Comparison of ENCODE assay signal across 11 cellular contexts in genomic region chr9:34463098-34463900, GRCh38. TPM values are rescaled to one million over a fixed set of nuclear protein-coding genes. Genes with fewer than 3 reads are reported as not detected.
A peak's percentile ranks its signal among the peaks of the same experiment; 100 is the strongest.
DNase-seq lines count a peak whose midpoint lies in the region; ATAC-seq, FAIRE-seq and TF ChIP-seq lines count a peak whose summit lies in the region.
"Had no signal": no experiment of that assay in that cellular context is flagged by ENCODE, and none has a peak within 500 bp of the region (broad histone marks: within the 10 kb centered on the region; RNA-seq: fewer than 3 reads in every experiment).

No MANE protein-coding gene starts in this region.

- H3K9me2 ChIP-seq in HCT116 (ENCODE audit: insufficient read depth), result no peaks in the 10 kb centered on the region

- peaks cover 13% of the 10 kb centered on the region; the same call in 2 of the 3 replicates for H3K4me1 ChIP-seq in A549
- H3K4me1 ChIP-seq in HCT116 (ENCODE audit: control insufficient read depth in 1 of 2, insufficient read depth in 2 of 2, low read length in 2 of 2), result peaks cover 11 to 30% of the 10 kb centered on the region in 2 experiments
- peaks cover 5% of the 10 kb centered on the region for H3K4me1 ChIP-seq in CD4-positive, alpha-beta memory T cell (ENCODE audit: insufficient read depth, low read length)

- ATAC-seq in A549 (peak; percentile 51 to 54; a peak in 3 of 6 replicates), HCT116 (peak; percentile 58), GM21526 (IDR thresholded peaks at IDR 0.05; ENCODE audit: low FRiP score, unreplicated experiment) (no peak)
- peak; percentile 82 to 86 for ATAC-seq in activated T-cell treated with anti-CD3 and anti-CD28 coated beads, Interleukin-2, amount 50 U/mL, for 4 hours
- ATAC-seq: WTC11 had no signal

- TF ChIP-seq RAD21 in A549 (conservative IDR thresholded peaks at IDR 0.05 in 1 of 2, IDR thresholded peaks at IDR 0.05 in 1 of 2), result no peak
- TF ChIP-seq RAD21 in HCT116 (IDR thresholded peaks at IDR 0.05; ENCODE audit: low read depth), result no peak

- RAD21 ChIA-PET in HCT116 (lab: Charles Lee; ENCODE audit: low non-redundant PET in 1 of 2, low total read pairs in 2 of 2, uncharacterized antibody in 2 of 2, unreplicated experiment in 2 of 2), result no interaction called here

- H3K27ac ChIP-seq in A549, result no peak overlapping the region
- H3K27ac ChIP-seq in HCT116 (ENCODE audit: low read depth, low read length), result no peak overlapping the region
- H3K27ac ChIP-seq in CD4-positive, alpha-beta memory T cell (ENCODE audit: low read depth, low read length), result no peak overlapping the region

- CTCF ChIA-PET in A549 (lab: Yijun Ruan, JAX) (interaction anchor here (0.7 to 2.2 kb wide), 11 partner anchors 9 to 171 kb away, joined by 3 to 14 read pairs (median 4); no protein-coding TSS in a partner anchor), HCT116 (lab: Charles Lee) (interaction anchor here (1.6 kb wide), 1 partner anchor 24 kb away, joined by 5 read pairs; no protein-coding TSS in a partner anchor)
- CTCF ChIA-PET in CD4-positive, alpha-beta memory T cell (lab: Charles Lee; ENCODE audit: partially characterized antibody), result interaction anchor here (0.8 to 1.2 kb wide), 4 partner anchors 32 to 175 kb away, joined by 3 to 4 read pairs (median 3); partner anchors contain the start of gene SIGMAR1

- no peaks in the 10 kb centered on the region for H4K20me1 ChIP-seq in HCT116 (ENCODE audit: insufficient read depth)

- H3K9me3 Mint-ChIP-seq in activated T-cell treated with anti-CD3 and anti-CD28 coated beads, Interleukin-2, amount 50 U/mL, for 4 hours, result no peaks in the 10 kb centered on the region
- H3K9me3 Mint-ChIP-seq in CD4-positive, alpha-beta memory T cell, result no peaks in the 10 kb centered on the region
- H3K9me3 Mint-ChIP-seq: WTC11 had no signal

- FAIRE-seq in A549 (lab: Jason Lieb, UNC) (no peak), islet of Langerhans (lab: Jason Lieb, UNC) (peak; percentile 83)

- no peaks in the 10 kb centered on the region for H3K36me3 Mint-ChIP-seq in activated T-cell treated with anti-CD3 and anti-CD28 coated beads, Interleukin-2, amount 50 U/mL, for 4 hours (ENCODE audit: insufficient read depth)
- H3K36me3 Mint-ChIP-seq in CD4-positive, alpha-beta memory T cell, result peaks cover 0 to 2% of the 10 kb centered on the region in 2 donors
- H3K36me3 Mint-ChIP-seq: WTC11 had no signal

- H3K4me3 ChIP-seq in A549 (no peak overlapping the region), HCT116 (replicated peaks in 1 of 2; ENCODE audit: low read depth in 1 of 2, low read length in 2 of 2) (no peak overlapping the region)
- H3K4me3 ChIP-seq in CD4-positive, alpha-beta memory T cell (ENCODE audit: low read length in 2 of 2), result no peak overlapping the region

- no peak overlapping the region for H3K27ac Mint-ChIP-seq in CD4-positive, alpha-beta memory T cell
- H3K27ac Mint-ChIP-seq: WTC11 had no signal

- POLR2A ChIA-PET in A549 (lab: Yijun Ruan, JAX), result no interaction called here
- POLR2A ChIA-PET in HCT116 (lab: Charles Lee), result no interaction called here
- POLR2A ChIA-PET in CD4-positive, alpha-beta memory T cell (lab: Charles Lee; ENCODE audit: partially characterized antibody), result no interaction called here

- H3K27me3 ChIP-seq in HCT116 (ENCODE audit: insufficient read depth, low read length), result no peaks in the 10 kb centered on the region
- no peaks in the 10 kb centered on the region for H3K27me3 ChIP-seq in CD4-positive, alpha-beta memory T cell (ENCODE audit: insufficient read depth, low read length)

- DNase-seq in A549 (ENCODE audit: low read depth in 1 of 2, low spot score in 1 of 2), result peak; percentile 11 to 18
- peak; percentile 37 for DNase-seq in HCT116 (ENCODE audit: low read depth, low spot score)
- DNase-seq in activated T-cell treated with anti-CD3 and anti-CD28 coated beads, Interleukin-2, amount 50 U/mL, for 4 hours, result no peak
- no peak for DNase-seq in GOT3 (lab: John Stamatoyannopoulos, UW)
- DNase-seq in CD4-positive, alpha-beta memory T cell, result no peak
- DNase-seq in NCI-H1694 (lab: John Stamatoyannopoulos, UW), result no peak
- DNase-seq: NCI-H2029 had no signal

- no peaks in the 10 kb centered on the region for H3K36me3 ChIP-seq in HCT116 (ENCODE audit: control insufficient read depth in 1 of 2, insufficient read depth in 2 of 2, low read length in 2 of 2)
- no peaks in the 10 kb centered on the region for H3K36me3 ChIP-seq in CD4-positive, alpha-beta memory T cell (ENCODE audit: insufficient read depth, low read length)

- peaks cover 9% of the 10 kb centered on the region for H3K4me1 Mint-ChIP-seq in activated T-cell treated with anti-CD3 and anti-CD28 coated beads, Interleukin-2, amount 50 U/mL, for 4 hours (ENCODE audit: low read depth)
- peaks cover 4 to 10% (median 7%) of the 10 kb centered on the region in 4 donors for H3K4me1 Mint-ChIP-seq in CD4-positive, alpha-beta memory T cell

- H3K9me3 ChIP-seq in A549 (no peaks in the 10 kb centered on the region), HCT116 (ENCODE audit: control insufficient read depth in 1 of 2, insufficient read depth in 1 of 2, low read depth in 1 of 2, low read length in 2 of 2) (no peaks in the 10 kb centered on the region)
- H3K9me3 ChIP-seq in CD4-positive, alpha-beta memory T cell (ENCODE audit: control insufficient read depth in 1 of 2, low read length in 2 of 2), result no peaks in the 10 kb centered on the region

- H3K79me2 ChIP-seq in HCT116 (ENCODE audit: insufficient read depth, low read length), result no peaks in the 10 kb centered on the region

- no TSS peak for BruUV-seq in HCT116 (replicated peaks; lab: Mats Ljungman, UMichigan)

- TF ChIP-seq CTCF in A549 (IDR thresholded peaks at IDR 0.05) (no peak), HCT116 (IDR thresholded peaks at IDR 0.05 in 2 of 3, conservative IDR thresholded peaks at IDR 0.05 in 1 of 3; ENCODE audit: borderline replicate concordance in 1 of 3, insufficient read depth in 1 of 3, low read depth in 2 of 3, low read length in 2 of 3) (no peak)

- 33% methylated on average over 5 of the region's 5 CpGs for WGBS in A549 (ENCODE audit: missing lambda C conversion rate)

- no peak for TF ChIP-seq EP300 in A549 (IDR thresholded peaks at IDR 0.05)

- no peak overlapping the region for H2AFZ ChIP-seq in HCT116 (ENCODE audit: low read depth, low read length, poor library complexity, severe bottlenecking)

- no peak for TF ChIP-seq POLR2A in A549 (IDR thresholded peaks at IDR 0.05; ENCODE audit: low read length)
- no peak for TF ChIP-seq POLR2A in HCT116 (IDR thresholded peaks at IDR 0.05; ENCODE audit: borderline replicate concordance, extremely low read depth, insufficient read depth, insufficient read length)

- H3K27me3 Mint-ChIP-seq in activated T-cell treated with anti-CD3 and anti-CD28 coated beads, Interleukin-2, amount 50 U/mL, for 4 hours (ENCODE audit: low read depth), result no peaks in the 10 kb centered on the region
- H3K27me3 Mint-ChIP-seq in CD4-positive, alpha-beta memory T cell, result peaks cover 4 to 9% of the 10 kb centered on the region in 2 donors

- H3K4me2 ChIP-seq in A549, result peak overlapping the region; percentile 25; the same call in 1 of the 3 replicates
- H3K4me2 ChIP-seq in HCT116 (ENCODE audit: low read length), result peak overlapping the region; percentile 45

- H3K4me3 Mint-ChIP-seq in activated T-cell treated with anti-CD3 and anti-CD28 coated beads, Interleukin-2, amount 50 U/mL, for 4 hours, result no peak overlapping the region
- no peak overlapping the region for H3K4me3 Mint-ChIP-seq in CD4-positive, alpha-beta memory T cell
- H3K4me3 Mint-ChIP-seq: WTC11 had no signal

- H3K9ac ChIP-seq in HCT116 (ENCODE audit: low read length), result no peak overlapping the region

- intact Hi-C loops in HCT116 (cut with micrococcal nuclease), result no loop called here
- intact Hi-C loops in CD4-positive, alpha-beta memory T cell (cut with micrococcal nuclease), result no loop called here

TF ChIP-seq in HCT116, 20 proteins besides CTCF, POLR2A, EP300 and RAD21 (continues in another document):
- no peak for TF ChIP-seq YY1 (IDR thresholded peaks at IDR 0.05; ENCODE audit: extremely low read depth, insufficient replicate concordance, low read depth, low read length)
- TF ChIP-seq FOSL1 (IDR thresholded peaks at IDR 0.05; ENCODE audit: low read depth), result peak; percentile 55; the same call in 1 of the 2 replicates
- no peak for TF ChIP-seq EZH2 (IDR thresholded peaks at IDR 0.05)
- TF ChIP-seq JUND (IDR thresholded peaks at IDR 0.05), result peak; percentile 47

RNA-seq across cellular contexts. Expression of gene DNAI1, which starts 4.7 kb away (rescaled TPM):
- polyA plus RNA-seq in A549 (2011; rRNA removed) (0.16 and 0.27 TPM in 2 replicates), A549 (2017; fragmentation: RNase III; extraction: RNeasy Plus Mini Kit Qiagen cat#74134 plus additional on column Dnase treatment) (0.34 to 0.50 TPM (median 0.40 TPM) in 3 replicates)
- 0.07 and 0.08 TPM in 2 replicates for polyA plus RNA-seq in A549 (2012; cell fraction: cytosol; rRNA removed)
- polyA plus RNA-seq in A549 (2012; cell fraction: nucleus; rRNA removed), result 0.33 and 0.47 TPM in 2 replicates
- 0.62 and 0.63 TPM in 2 replicates for polyA minus RNA-seq in A549 (2011; rRNA and poly(A)+ RNA removed)
- total RNA-seq in HCT116 (2021; ENCODE audit: unreplicated experiment), result 1.1 TPM
- polyA plus RNA-seq in HCT116 (2012), result 0.90 and 1.2 TPM in 2 replicates
- total RNA-seq in activated T-cell treated with anti-CD3 and anti-CD28 coated beads, Interleukin-2, amount 50 U/mL, for 4 hours, result not detected
- not detected for total RNA-seq in CD4-positive, alpha-beta memory T cell
- not detected for polyA plus RNA-seq in CD4-positive, alpha-beta memory T cell
- total RNA-seq: mononuclear cell had no signal

RNA-seq across cellular contexts. Expression of gene FAM219A, which starts 4.9 kb away (rescaled TPM):
- polyA plus RNA-seq in A549 (2011; rRNA removed) (8.1 and 10.4 TPM in 2 replicates), A549 (2017; fragmentation: RNase III; extraction: RNeasy Plus Mini Kit Qiagen cat#74134 plus additional on column Dnase treatment) (13.5 to 15.7 TPM (median 15.3 TPM) in 3 replicates)
- 8.5 and 12.3 TPM in 2 replicates for polyA plus RNA-seq in A549 (2012; cell fraction: cytosol; rRNA removed)
- polyA plus RNA-seq in A549 (2012; cell fraction: nucleus; rRNA removed), result 29.9 and 32.4 TPM in 2 replicates
- polyA minus RNA-seq in A549 (2011; rRNA and poly(A)+ RNA removed), result 9.2 and 11.8 TPM in 2 replicates
- total RNA-seq in HCT116 (2021; ENCODE audit: unreplicated experiment), result 13.4 TPM
- polyA plus RNA-seq in HCT116 (2012), result 8.1 and 9.3 TPM in 2 replicates
- total RNA-seq in activated T-cell treated with anti-CD3 and anti-CD28 coated beads, Interleukin-2, amount 50 U/mL, for 4 hours, result 10 to 100 TPM; 23.1 to 31.2 (median 26.4) TPM
- total RNA-seq in CD4-positive, alpha-beta memory T cell, result 10 to 100 TPM; 13.9 to 16.3 TPM
- polyA plus RNA-seq in CD4-positive, alpha-beta memory T cell, result 1 to 10 TPM in 1 of 2 donors, under 1 TPM in 1; 0.33 to 1.4 TPM

RNA-seq across cellular contexts. Expression of gene ENHO, which starts 59.5 kb away (rescaled TPM):
- polyA plus RNA-seq in A549 (2011; rRNA removed) (0.28 and 0.32 TPM in 2 replicates), A549 (2017; fragmentation: RNase III; extraction: RNeasy Plus Mini Kit Qiagen cat#74134 plus additional on column Dnase treatment) (1.3 to 1.9 TPM (median 1.7 TPM) in 3 replicates)
- 1.4 TPM in 2 replicates for polyA plus RNA-seq in A549 (2012; cell fraction: cytosol; rRNA removed)
- polyA plus RNA-seq in A549 (2012; cell fraction: nucleus; rRNA removed), result 1.3 and 1.4 TPM in 2 replicates
- polyA minus RNA-seq in A549 (2011; rRNA and poly(A)+ RNA removed), result 0.39 TPM in 1 of 2 replicates, not detected in the other
- total RNA-seq in HCT116 (2021; ENCODE audit: unreplicated experiment), result 6.1 TPM
- polyA plus RNA-seq in HCT116 (2012), result 2.8 and 4.4 TPM in 2 replicates
- not detected for total RNA-seq in activated T-cell treated with anti-CD3 and anti-CD28 coated beads, Interleukin-2, amount 50 U/mL, for 4 hours
- not detected for total RNA-seq in CD4-positive, alpha-beta memory T cell
- under 1 TPM in 1 of 2 donors, not detected in 1; 0.47 TPM for polyA plus RNA-seq in CD4-positive, alpha-beta memory T cell

Comparison
In these comparisons a context has a peak if more than half of its experiments do, and no peak if none do; other contexts are left out.
1. DNase-seq: peak in A549 (2 of 2) and HCT116 (single experiment); none in activated T-cell treated with anti-CD3 and anti-CD28 coated beads, Interleukin-2, amount 50 U/mL, for 4 hours (single experiment), GOT3 (single experiment), CD4-positive, alpha-beta memory T cell (0 of 5) and NCI-H1694 (single experiment).
2. Of the 6 proteins assayed by ChIP-seq in both A549 and HCT116: peak only in A549: none; only in HCT116: CEBPB; in both: none; in neither: 5.